Comparison of ENCODE assay signal across 9 cellular contexts in genomic region chr3:137970914-137971831, GRCh38. TPM values are rescaled to one million over a fixed set of nuclear protein-coding genes. Genes with fewer than 3 reads are reported as not detected.
DNase-seq lines count a peak whose midpoint lies in the region; ATAC-seq and TF ChIP-seq lines count a peak whose summit lies in the region.
"Had no signal": no experiment of that assay in that cellular context is flagged by ENCODE, and none has a peak within 500 bp of the region (broad histone marks: within the 10 kb centered on the region; RNA-seq: fewer than 3 reads in every experiment).

No MANE protein-coding gene starts in this region.

- no peaks in the 10 kb centered on the region for H3K4me1 ChIP-seq in left ventricle myocardium inferior

- H3K4me3 ChIP-seq in HFF-Myc (replicated peaks; ENCODE audit: low read depth, low read length) (no peak overlapping the region), SK-N-MC (peak overlapping the region; percentile 17; the same call in 1 of the 2 replicates), left ventricle myocardium inferior (no peak overlapping the region)

- H3K36me3 Mint-ChIP-seq in activated naive CD8-positive, alpha-beta T cell treated with anti-CD3 and anti-CD28 coated beads, Interleukin-2, amount 50 U/mL, for 24 hours (ENCODE audit: low read depth): no peaks in the 10 kb centered on the region
- H3K36me3 Mint-ChIP-seq: immature natural killer cell had no signal

- no peaks in the 10 kb centered on the region for H3K9me3 Mint-ChIP-seq in activated naive CD8-positive, alpha-beta T cell treated with anti-CD3 and anti-CD28 coated beads, Interleukin-2, amount 50 U/mL, for 24 hours

- H3K36me3 ChIP-seq in SK-N-MC (ENCODE audit: insufficient read depth, low read length) (no peaks in the 10 kb centered on the region), left ventricle myocardium inferior (no peaks in the 10 kb centered on the region)

- DNase-seq in HFF-Myc (ENCODE audit: extremely low read depth, low read depth): peak; percentile 25
- DNase-seq in NAMALWA (ENCODE audit: low spot score): peak; percentile 75
- DNase-seq in SK-N-MC (ENCODE audit: low read depth, low spot score): no peak
- DNase-seq in activated naive CD8-positive, alpha-beta T cell treated with anti-CD3 and anti-CD28 coated beads, Interleukin-2, amount 50 U/mL, for 24 hours: peak; percentile 66
- DNase-seq in left ventricle myocardium inferior: peak; percentile 69
- DNase-seq in retina: peak; percentile 77
- DNase-seq in GF-D8 (lab: John Stamatoyannopoulos, UW): no peak

- H3K4me1 Mint-ChIP-seq in activated naive CD8-positive, alpha-beta T cell treated with anti-CD3 and anti-CD28 coated beads, Interleukin-2, amount 50 U/mL, for 24 hours: no peaks in the 10 kb centered on the region
- H3K4me1 Mint-ChIP-seq: immature natural killer cell had no signal

- H3K9me3 ChIP-seq in SK-N-MC (ENCODE audit: low read depth, low read length) (no peaks in the 10 kb centered on the region), left ventricle myocardium inferior (replicated peaks) (no peaks in the 10 kb centered on the region)

- H3K4me3 Mint-ChIP-seq in activated naive CD8-positive, alpha-beta T cell treated with anti-CD3 and anti-CD28 coated beads, Interleukin-2, amount 50 U/mL, for 24 hours: no peak overlapping the region
- H3K4me3 Mint-ChIP-seq: immature natural killer cell had no signal

- peak; percentile 93 for TF ChIP-seq CTCF in GM12872 (IDR thresholded peaks at IDR 0.05; ENCODE audit: insufficient read depth, low read depth, low read length)
- peak; percentile 92 for TF ChIP-seq CTCF in HFF-Myc (IDR thresholded peaks at IDR 0.05; ENCODE audit: low read depth, low read length, missing control alignments)
- TF ChIP-seq CTCF in left ventricle myocardium inferior (IDR thresholded peaks at IDR 0.05; ENCODE audit: borderline replicate concordance): peak; percentile 84

- peak; percentile 80 for ATAC-seq in activated naive CD8-positive, alpha-beta T cell treated with anti-CD3 and anti-CD28 coated beads, Interleukin-2, amount 50 U/mL, for 24 hours

- H3K9ac ChIP-seq in SK-N-MC (ENCODE audit: insufficient read length): no peak overlapping the region

- intact Hi-C loops in left ventricle myocardium inferior (cut with micrococcal nuclease): no loop called here

- H3K27me3 Mint-ChIP-seq in activated naive CD8-positive, alpha-beta T cell treated with anti-CD3 and anti-CD28 coated beads, Interleukin-2, amount 50 U/mL, for 24 hours: peaks cover 14% of the 10 kb centered on the region

- H3K27me3 ChIP-seq in left ventricle myocardium inferior (ENCODE audit: low read depth): peaks cover 9% of the 10 kb centered on the region

- H3K27ac ChIP-seq in SK-N-MC (no peak overlapping the region), left ventricle myocardium inferior (replicated peaks) (no peak overlapping the region)

- no peak overlapping the region for H3K27ac Mint-ChIP-seq in activated naive CD8-positive, alpha-beta T cell treated with anti-CD3 and anti-CD28 coated beads, Interleukin-2, amount 50 U/mL, for 24 hours
- H3K27ac Mint-ChIP-seq: immature natural killer cell had no signal

RNA-seq across cellular contexts. Expression of gene CLDN18, which starts 38.8 kb away (rescaled TPM):
- not detected for total RNA-seq in left ventricle myocardium inferior

Comparison
In these comparisons a context has a peak if more than half of its experiments do, and no peak if none do; other contexts are left out.
1. DNase-seq: peak in HFF-Myc (single experiment), NAMALWA (single experiment), activated naive CD8-positive, alpha-beta T cell treated with anti-CD3 and anti-CD28 coated beads, Interleukin-2, amount 50 U/mL, for 24 hours (single experiment), left ventricle myocardium inferior (single experiment) and retina (single experiment); none in SK-N-MC (single experiment) and GF-D8 (single experiment).
2. Peak in every context shown above with its lines, with median percentiles within 50 percentile points of each other: CTCF ChIP-seq.